Comparison of ENCODE assay signal across 16 cellular contexts in the genomic region with DNA sequence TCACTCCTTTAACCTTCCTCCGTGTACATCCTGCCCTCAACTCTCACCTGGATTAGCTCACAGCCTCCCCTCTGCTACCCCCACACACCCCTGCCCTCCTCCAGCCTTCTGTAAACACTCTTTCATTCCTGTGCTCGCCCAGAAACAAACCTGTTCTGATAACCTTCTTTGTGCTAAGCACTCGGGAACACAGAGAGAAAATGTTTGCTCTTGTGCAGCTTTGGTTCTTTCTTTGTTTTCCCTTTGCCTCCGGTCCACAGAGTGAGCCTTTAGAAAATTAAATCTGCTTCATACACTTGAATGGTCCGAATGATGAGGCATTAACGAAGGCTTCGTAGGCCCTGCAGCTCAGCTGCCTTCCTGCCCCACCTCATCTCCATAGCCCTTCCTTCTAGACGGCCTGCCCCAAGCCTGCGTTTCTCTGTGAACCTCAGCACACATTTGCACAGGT. TPM values are rescaled to one million over a fixed set of nuclear protein-coding genes. Genes with fewer than 3 reads are reported as not detected.
DNase-seq lines count a peak whose midpoint lies in the region; ATAC-seq and TF ChIP-seq lines count a peak whose summit lies in the region.
"Had no signal": no experiment of that assay in that cellular context is flagged by ENCODE, and none has a peak within 500 bp of the region (broad histone marks: within the 10 kb centered on the region; RNA-seq: fewer than 3 reads in every experiment).

No MANE protein-coding gene starts in this region.

- no peak for TF ChIP-seq POLR2A in prostate gland (IDR thresholded peaks at IDR 0.05)

- POLR2A ChIA-PET in PC-9 (lab: Charles Lee; ENCODE audit: unreplicated experiment) = interaction anchor here (0.6 kb wide), 1 partner anchor 1484 kb away, joined by 6 read pairs; no protein-coding TSS in a partner anchor

- H3K4me1 ChIP-seq in PC-9 (replicated peaks; ENCODE audit: insufficient read depth) (peaks cover 28% of the 10 kb centered on the region), left lung (no peaks in the 10 kb centered on the region), prostate gland (replicated peaks) (no peaks in the 10 kb centered on the region)
- H3K4me1 ChIP-seq: breast epithelium, right atrium auricular region had no signal

- H3K27ac ChIP-seq in PC-9 (peak overlapping the region; percentile 60), left lung (peak overlapping the region; percentile 10 to 66), prostate gland (peak overlapping the region; percentile 12 to 38)
- H3K27ac ChIP-seq: breast epithelium, right atrium auricular region had no signal

- peak overlapping the region; percentile 80 for H2AFZ ChIP-seq in PC-9

- no peak for TF ChIP-seq CTCF in PC-9 (conservative IDR thresholded peaks at IDR 0.05)
- no peak for TF ChIP-seq CTCF in left lung (IDR thresholded peaks at IDR 0.05)
- TF ChIP-seq CTCF in prostate gland (IDR thresholded peaks at IDR 0.05) = no peak

- DNase-seq in HT-29 (ENCODE audit: low spot score) = peak; percentile 91
- DNase-seq in PC-9 = peak; percentile 15 to 58
- DNase-seq in left lung = peak in 1 of 2 donors; percentile 46
- DNase-seq in prostate gland (ENCODE audit: low spot score) = no peak
- DNase-seq in activated effector memory CD4-positive, alpha-beta T cell treated with anti-CD3 and anti-CD28 coated beads, Interleukin-2, amount 50 U/mL, for 16 hours = no peak
- no peak for DNase-seq in HUDEP-2 (lab: John Stamatoyannopoulos, UW; ENCODE audit: unreplicated experiment in 76 of 76)
- DNase-seq: activated CD4-positive, CD25-positive, alpha-beta regulatory T cell treated with anti-CD3 and anti-CD28 coated beads, Interleukin-2, amount 50 U/mL, for 72 hours; activated naive CD4-positive, alpha-beta T cell treated with anti-CD3 and anti-CD28 coated beads for 36 hours; naive thymus-derived CD8-positive, alpha-beta T cell; Right ventricle myocardium superior; T-helper 2 cell had no signal

- H3K4me3 ChIP-seq in PC-9 = peak overlapping the region; percentile 47; the same call in 1 of the 2 replicates
- no peak overlapping the region for H3K4me3 ChIP-seq in left lung
- no peak overlapping the region for H3K4me3 ChIP-seq in prostate gland
- H3K4me3 ChIP-seq: breast epithelium, right atrium auricular region had no signal

- peaks cover 26% of the 10 kb centered on the region; the same call in 1 of the 2 replicates for H3F3A ChIP-seq in PC-9 (ENCODE audit: insufficient read depth, low read depth)

- 22% methylated on average over 9 of the region's 9 CpGs for WGBS in prostate gland

- peak overlapping the region; percentile 83 for H3K4me2 ChIP-seq in PC-9

- H3K36me3 ChIP-seq in PC-9 (ENCODE audit: low read depth) = no peaks in the 10 kb centered on the region
- no peaks in the 10 kb centered on the region for H3K36me3 ChIP-seq in left lung
- no peaks in the 10 kb centered on the region for H3K36me3 ChIP-seq in prostate gland
- H3K36me3 ChIP-seq: breast epithelium, right atrium auricular region had no signal

- H3K27me3 ChIP-seq in PC-9 (ENCODE audit: insufficient read depth, low read depth) = no peaks in the 10 kb centered on the region
- no peaks in the 10 kb centered on the region for H3K27me3 ChIP-seq in left lung
- no peaks in the 10 kb centered on the region for H3K27me3 ChIP-seq in prostate gland (replicated peaks; ENCODE audit: insufficient read depth)
- H3K27me3 ChIP-seq: breast epithelium, right atrium auricular region had no signal

- no peaks in the 10 kb centered on the region for H3K79me2 ChIP-seq in PC-9 (ENCODE audit: low read depth)

- H3K9me3 ChIP-seq in PC-9 (ENCODE audit: insufficient read depth, low read depth) = peaks cover 4% of the 10 kb centered on the region; the same call in 1 of the 2 replicates
- peaks cover 1 to 2% of the 10 kb centered on the region in 2 donors for H3K9me3 ChIP-seq in left lung
- no peaks in the 10 kb centered on the region for H3K9me3 ChIP-seq in prostate gland
- H3K9me3 ChIP-seq: breast epithelium had no signal

- intact Hi-C loops in PC-9 (cut with micrococcal nuclease; ENCODE audit: unreplicated experiment) (no loop called here), left lung (cut with DNase I) (no loop called here), prostate gland (cut with DNase I) (no loop called here)

- H3K9me2 ChIP-seq in PC-9 (ENCODE audit: insufficient read depth) = no peaks in the 10 kb centered on the region

- CTCF ChIA-PET in PC-9 (lab: Charles Lee) = no interaction called here

- peak; percentile 98 for ATAC-seq in left lung
- no peak for ATAC-seq in GM19463 (IDR thresholded peaks at IDR 0.05; ENCODE audit: unreplicated experiment)
- no peak for ATAC-seq in HG03457 (IDR thresholded peaks at IDR 0.05; ENCODE audit: unreplicated experiment)
- ATAC-seq: left lobe of liver; naive thymus-derived CD8-positive, alpha-beta T cell had no signal

- H4K20me1 ChIP-seq in PC-9 (ENCODE audit: insufficient read depth) = no peaks in the 10 kb centered on the region

- no TSS peak for BruUV-seq in PC-9 (replicated peaks; lab: Mats Ljungman, UMichigan)

RNA-seq across cellular contexts. Expression of gene ZDHHC20, which starts 6.6 kb away (rescaled TPM):
- total RNA-seq in HT-29 (2014; rRNA removed; shearing (Covaris generic)) = 63.2 and 93.0 TPM in 2 replicates
- 31.9 and 47.5 TPM in 2 replicates for total RNA-seq in PC-9 (2021)
- 100 to 1,000 TPM; 113 to 114 TPM for total RNA-seq in left lung
- 10 to 100 TPM; 50.4 to 77.1 TPM for total RNA-seq in prostate gland

Comparison
In these comparisons a context has a peak if more than half of its experiments do, and no peak if none do; other contexts are left out.
1. DNase-seq: peak in HT-29 (single experiment) and PC-9 (2 of 2); none in prostate gland (single experiment), activated effector memory CD4-positive, alpha-beta T cell treated with anti-CD3 and anti-CD28 coated beads, Interleukin-2, amount 50 U/mL, for 16 hours (single experiment) and HUDEP-2 (0 of 76).
2. Peak in every context shown above with its lines, with median percentiles within 50 percentile points of each other: H3K27ac ChIP-seq.